ENCODE assay signal across 2 cellular contexts in the genomic region with DNA sequence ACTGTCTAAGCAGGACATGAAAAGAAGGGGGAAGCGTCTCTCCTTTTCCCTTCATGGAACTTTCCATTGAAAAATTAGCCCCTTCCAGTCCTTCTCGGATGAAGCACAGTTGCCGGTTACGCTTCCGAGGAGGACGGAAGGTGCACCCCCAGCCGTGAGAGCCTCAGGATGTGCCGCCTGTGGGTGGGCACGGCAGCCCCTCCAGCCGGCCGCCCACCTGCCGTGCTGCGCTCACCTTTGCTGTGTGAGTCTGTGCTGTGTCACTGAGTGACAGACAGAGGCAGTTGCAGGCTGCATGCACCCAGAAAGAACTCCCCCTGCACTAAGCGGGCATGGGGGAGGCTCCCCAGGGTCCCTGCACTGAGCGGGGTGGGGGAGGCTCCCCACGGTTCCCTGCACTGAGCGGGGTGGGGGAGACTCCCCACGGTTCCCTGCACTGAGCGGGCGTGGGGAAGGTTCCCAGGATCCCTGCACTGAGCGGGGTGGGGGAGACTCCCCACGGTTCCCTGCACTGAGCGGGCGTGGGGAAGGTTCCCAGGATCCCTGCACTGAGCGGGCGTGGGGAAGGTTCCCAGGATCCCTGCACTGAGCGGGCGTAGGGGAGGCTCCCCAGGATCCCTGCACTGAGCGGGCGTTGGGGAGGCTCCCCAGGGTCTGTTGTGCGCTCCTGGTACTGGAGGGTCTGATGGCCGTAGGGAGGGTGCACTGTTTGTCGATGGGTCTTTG.
TF ChIP-seq lines count a peak whose summit lies in the region.

No MANE protein-coding gene starts in this region.

TF ChIP-seq in GM23338, 12 proteins besides CTCF, POLR2A, EP300 and RAD21 (continues in another document):
- TF ChIP-seq CREB1 (CRISPR knock-in tag; IDR thresholded peaks at IDR 0.05; ENCODE audit: low read depth) (no peak), JUNB (IDR thresholded peaks at IDR 0.05; ENCODE audit: unreplicated experiment) (no peak), EZH2 (IDR thresholded peaks at IDR 0.05; ENCODE audit: low read depth, unreplicated experiment) (no peak), EZH2phosphoT487 (IDR thresholded peaks at IDR 0.05; ENCODE audit: unreplicated experiment) (no peak), POLR2AphosphoS5 (IDR thresholded peaks at IDR 0.05; ENCODE audit: low read depth) (no peak)
- TF ChIP-seq, protein P1, sequence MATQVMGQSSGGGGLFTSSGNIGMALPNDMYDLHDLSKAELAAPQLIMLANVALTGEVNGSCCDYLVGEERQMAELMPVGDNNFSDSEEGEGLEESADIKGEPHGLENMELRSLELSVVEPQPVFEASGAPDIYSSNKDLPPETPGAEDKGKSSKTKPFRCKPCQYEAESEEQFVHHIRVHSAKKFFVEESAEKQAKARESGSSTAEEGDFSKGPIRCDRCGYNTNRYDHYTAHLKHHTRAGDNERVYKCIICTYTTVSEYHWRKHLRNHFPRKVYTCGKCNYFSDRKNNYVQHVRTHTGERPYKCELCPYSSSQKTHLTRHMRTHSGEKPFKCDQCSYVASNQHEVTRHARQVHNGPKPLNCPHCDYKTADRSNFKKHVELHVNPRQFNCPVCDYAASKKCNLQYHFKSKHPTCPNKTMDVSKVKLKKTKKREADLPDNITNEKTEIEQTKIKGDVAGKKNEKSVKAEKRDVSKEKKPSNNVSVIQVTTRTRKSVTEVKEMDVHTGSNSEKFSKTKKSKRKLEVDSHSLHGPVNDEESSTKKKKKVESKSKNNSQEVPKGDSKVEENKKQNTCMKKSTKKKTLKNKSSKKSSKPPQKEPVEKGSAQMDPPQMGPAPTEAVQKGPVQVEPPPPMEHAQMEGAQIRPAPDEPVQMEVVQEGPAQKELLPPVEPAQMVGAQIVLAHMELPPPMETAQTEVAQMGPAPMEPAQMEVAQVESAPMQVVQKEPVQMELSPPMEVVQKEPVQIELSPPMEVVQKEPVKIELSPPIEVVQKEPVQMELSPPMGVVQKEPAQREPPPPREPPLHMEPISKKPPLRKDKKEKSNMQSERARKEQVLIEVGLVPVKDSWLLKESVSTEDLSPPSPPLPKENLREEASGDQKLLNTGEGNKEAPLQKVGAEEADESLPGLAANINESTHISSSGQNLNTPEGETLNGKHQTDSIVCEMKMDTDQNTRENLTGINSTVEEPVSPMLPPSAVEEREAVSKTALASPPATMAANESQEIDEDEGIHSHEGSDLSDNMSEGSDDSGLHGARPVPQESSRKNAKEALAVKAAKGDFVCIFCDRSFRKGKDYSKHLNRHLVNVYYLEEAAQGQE (IDR thresholded peaks at IDR 0.05; ENCODE audit: unreplicated experiment), result no peak
- TF ChIP-seq, protein P2, sequence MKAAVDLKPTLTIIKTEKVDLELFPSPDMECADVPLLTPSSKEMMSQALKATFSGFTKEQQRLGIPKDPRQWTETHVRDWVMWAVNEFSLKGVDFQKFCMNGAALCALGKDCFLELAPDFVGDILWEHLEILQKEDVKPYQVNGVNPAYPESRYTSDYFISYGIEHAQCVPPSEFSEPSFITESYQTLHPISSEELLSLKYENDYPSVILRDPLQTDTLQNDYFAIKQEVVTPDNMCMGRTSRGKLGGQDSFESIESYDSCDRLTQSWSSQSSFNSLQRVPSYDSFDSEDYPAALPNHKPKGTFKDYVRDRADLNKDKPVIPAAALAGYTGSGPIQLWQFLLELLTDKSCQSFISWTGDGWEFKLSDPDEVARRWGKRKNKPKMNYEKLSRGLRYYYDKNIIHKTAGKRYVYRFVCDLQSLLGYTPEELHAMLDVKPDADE (IDR thresholded peaks at IDR 0.05), result no peak
- TF ChIP-seq, protein P3, sequence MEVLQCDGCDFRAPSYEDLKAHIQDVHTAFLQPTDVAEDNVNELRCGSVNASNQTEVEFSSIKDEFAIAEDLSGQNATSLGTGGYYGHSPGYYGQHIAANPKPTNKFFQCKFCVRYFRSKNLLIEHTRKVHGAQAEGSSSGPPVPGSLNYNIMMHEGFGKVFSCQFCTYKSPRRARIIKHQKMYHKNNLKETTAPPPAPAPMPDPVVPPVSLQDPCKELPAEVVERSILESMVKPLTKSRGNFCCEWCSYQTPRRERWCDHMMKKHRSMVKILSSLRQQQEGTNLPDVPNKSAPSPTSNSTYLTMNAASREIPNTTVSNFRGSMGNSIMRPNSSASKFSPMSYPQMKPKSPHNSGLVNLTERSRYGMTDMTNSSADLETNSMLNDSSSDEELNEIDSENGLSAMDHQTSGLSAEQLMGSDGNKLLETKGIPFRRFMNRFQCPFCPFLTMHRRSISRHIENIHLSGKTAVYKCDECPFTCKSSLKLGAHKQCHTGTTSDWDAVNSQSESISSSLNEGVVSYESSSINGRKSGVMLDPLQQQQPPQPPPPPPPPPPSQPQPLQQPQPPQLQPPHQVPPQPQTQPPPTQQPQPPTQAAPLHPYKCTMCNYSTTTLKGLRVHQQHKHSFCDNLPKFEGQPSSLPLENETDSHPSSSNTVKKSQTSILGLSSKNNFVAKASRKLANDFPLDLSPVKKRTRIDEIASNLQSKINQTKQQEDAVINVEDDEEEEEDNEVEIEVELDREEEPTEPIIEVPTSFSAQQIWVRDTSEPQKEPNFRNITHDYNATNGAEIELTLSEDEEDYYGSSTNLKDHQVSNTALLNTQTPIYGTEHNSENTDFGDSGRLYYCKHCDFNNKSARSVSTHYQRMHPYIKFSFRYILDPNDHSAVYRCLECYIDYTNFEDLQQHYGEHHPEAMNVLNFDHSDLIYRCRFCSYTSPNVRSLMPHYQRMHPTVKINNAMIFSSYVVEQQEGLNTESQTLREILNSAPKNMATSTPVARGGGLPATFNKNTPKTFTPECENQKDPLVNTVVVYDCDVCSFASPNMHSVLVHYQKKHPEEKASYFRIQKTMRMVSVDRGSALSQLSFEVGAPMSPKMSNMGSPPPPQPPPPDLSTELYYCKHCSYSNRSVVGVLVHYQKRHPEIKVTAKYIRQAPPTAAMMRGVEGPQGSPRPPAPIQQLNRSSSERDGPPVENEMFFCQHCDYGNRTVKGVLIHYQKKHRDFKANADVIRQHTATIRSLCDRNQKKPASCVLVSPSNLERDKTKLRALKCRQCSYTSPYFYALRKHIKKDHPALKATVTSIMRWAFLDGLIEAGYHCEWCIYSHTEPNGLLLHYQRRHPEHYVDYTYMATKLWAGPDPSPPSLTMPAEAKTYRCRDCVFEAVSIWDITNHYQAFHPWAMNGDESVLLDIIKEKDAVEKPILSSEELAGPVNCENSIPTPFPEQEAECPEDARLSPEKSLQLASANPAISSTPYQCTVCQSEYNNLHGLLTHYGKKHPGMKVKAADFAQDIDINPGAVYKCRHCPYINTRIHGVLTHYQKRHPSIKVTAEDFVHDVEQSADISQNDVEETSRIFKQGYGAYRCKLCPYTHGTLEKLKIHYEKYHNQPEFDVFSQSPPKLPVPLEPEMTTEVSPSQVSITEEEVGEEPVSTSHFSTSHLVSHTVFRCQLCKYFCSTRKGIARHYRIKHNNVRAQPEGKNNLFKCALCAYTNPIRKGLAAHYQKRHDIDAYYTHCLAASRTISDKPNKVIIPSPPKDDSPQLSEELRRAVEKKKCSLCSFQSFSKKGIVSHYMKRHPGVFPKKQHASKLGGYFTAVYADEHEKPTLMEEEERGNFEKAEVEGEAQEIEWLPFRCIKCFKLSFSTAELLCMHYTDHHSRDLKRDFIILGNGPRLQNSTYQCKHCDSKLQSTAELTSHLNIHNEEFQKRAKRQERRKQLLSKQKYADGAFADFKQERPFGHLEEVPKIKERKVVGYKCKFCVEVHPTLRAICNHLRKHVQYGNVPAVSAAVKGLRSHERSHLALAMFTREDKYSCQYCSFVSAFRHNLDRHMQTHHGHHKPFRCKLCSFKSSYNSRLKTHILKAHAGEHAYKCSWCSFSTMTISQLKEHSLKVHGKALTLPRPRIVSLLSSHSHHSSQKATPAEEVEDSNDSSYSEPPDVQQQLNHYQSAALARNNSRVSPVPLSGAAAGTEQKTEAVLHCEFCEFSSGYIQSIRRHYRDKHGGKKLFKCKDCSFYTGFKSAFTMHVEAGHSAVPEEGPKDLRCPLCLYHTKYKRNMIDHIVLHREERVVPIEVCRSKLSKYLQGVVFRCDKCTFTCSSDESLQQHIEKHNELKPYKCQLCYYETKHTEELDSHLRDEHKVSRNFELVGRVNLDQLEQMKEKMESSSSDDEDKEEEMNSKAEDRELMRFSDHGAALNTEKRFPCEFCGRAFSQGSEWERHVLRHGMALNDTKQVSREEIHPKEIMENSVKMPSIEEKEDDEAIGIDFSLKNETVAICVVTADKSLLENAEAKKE (CRISPR knock-in tag; IDR thresholded peaks at IDR 0.05), result no peak

TF ChIP-seq in K562, 482 proteins besides CTCF, POLR2A, EP300 and RAD21:
- TF ChIP-seq POLR2G (IDR thresholded peaks at IDR 0.05; ENCODE audit: low read depth, low read length) (peak; percentile 35; the same call in 1 of the 2 replicates), CTBP1 (IDR thresholded peaks at IDR 0.05; ENCODE audit: borderline replicate concordance) (no peak)
